1 cellular context compared by ENCODE assay signal in the genomic region with DNA sequence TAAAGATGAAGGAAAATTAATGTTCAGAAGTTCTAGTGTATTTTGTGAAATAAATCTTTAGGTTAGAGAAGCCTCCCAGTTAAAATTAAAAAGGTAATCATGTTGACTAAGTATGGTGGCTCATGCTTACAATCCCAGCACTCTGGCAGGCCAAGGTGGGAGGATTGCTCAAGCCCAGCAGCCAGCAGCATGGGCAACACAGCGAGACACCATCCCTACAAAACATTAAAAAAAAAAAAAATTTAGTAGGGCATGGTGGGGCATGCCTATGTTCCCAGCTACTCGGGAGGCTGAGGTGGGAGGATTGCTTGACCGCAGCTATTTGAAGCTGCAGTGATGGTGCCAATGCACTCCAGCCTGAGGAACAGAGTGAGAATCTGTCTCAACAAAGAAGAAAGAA.
TF ChIP-seq lines count a peak whose summit lies in the region.

No MANE protein-coding gene starts in this region.

TF ChIP-seq in WTC11, 78 proteins besides CTCF, POLR2A, EP300 and RAD21 (continued from another document):
- TF ChIP-seq, protein P1, sequence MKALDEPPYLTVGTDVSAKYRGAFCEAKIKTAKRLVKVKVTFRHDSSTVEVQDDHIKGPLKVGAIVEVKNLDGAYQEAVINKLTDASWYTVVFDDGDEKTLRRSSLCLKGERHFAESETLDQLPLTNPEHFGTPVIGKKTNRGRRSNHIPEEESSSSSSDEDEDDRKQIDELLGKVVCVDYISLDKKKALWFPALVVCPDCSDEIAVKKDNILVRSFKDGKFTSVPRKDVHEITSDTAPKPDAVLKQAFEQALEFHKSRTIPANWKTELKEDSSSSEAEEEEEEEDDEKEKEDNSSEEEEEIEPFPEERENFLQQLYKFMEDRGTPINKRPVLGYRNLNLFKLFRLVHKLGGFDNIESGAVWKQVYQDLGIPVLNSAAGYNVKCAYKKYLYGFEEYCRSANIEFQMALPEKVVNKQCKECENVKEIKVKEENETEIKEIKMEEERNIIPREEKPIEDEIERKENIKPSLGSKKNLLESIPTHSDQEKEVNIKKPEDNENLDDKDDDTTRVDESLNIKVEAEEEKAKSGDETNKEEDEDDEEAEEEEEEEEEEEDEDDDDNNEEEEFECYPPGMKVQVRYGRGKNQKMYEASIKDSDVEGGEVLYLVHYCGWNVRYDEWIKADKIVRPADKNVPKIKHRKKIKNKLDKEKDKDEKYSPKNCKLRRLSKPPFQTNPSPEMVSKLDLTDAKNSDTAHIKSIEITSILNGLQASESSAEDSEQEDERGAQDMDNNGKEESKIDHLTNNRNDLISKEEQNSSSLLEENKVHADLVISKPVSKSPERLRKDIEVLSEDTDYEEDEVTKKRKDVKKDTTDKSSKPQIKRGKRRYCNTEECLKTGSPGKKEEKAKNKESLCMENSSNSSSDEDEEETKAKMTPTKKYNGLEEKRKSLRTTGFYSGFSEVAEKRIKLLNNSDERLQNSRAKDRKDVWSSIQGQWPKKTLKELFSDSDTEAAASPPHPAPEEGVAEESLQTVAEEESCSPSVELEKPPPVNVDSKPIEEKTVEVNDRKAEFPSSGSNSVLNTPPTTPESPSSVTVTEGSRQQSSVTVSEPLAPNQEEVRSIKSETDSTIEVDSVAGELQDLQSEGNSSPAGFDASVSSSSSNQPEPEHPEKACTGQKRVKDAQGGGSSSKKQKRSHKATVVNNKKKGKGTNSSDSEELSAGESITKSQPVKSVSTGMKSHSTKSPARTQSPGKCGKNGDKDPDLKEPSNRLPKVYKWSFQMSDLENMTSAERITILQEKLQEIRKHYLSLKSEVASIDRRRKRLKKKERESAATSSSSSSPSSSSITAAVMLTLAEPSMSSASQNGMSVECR (CRISPR knock-in tag; IDR thresholded peaks at IDR 0.05; ENCODE audit: borderline replicate concordance) = no peak
- TF ChIP-seq SMAD3 (CRISPR knock-in tag; IDR thresholded peaks at IDR 0.05; ENCODE audit: borderline replicate concordance) (no peak), TCF7 (CRISPR knock-in tag; IDR thresholded peaks at IDR 0.05; ENCODE audit: low read depth) (no peak), ZNF263 (CRISPR knock-in tag; IDR thresholded peaks at IDR 0.05; ENCODE audit: low read depth) (no peak), FOXJ3 (CRISPR knock-in tag; IDR thresholded peaks at IDR 0.05; ENCODE audit: borderline replicate concordance) (no peak)
- TF ChIP-seq, protein P2, sequence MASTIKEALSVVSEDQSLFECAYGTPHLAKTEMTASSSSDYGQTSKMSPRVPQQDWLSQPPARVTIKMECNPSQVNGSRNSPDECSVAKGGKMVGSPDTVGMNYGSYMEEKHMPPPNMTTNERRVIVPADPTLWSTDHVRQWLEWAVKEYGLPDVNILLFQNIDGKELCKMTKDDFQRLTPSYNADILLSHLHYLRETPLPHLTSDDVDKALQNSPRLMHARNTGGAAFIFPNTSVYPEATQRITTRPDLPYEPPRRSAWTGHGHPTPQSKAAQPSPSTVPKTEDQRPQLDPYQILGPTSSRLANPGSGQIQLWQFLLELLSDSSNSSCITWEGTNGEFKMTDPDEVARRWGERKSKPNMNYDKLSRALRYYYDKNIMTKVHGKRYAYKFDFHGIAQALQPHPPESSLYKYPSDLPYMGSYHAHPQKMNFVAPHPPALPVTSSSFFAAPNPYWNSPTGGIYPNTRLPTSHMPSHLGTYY (CRISPR knock-in tag; IDR thresholded peaks at IDR 0.05) = no peak
- TF ChIP-seq, protein P3, sequence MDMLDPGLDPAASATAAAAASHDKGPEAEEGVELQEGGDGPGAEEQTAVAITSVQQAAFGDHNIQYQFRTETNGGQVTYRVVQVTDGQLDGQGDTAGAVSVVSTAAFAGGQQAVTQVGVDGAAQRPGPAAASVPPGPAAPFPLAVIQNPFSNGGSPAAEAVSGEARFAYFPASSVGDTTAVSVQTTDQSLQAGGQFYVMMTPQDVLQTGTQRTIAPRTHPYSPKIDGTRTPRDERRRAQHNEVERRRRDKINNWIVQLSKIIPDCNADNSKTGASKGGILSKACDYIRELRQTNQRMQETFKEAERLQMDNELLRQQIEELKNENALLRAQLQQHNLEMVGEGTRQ (CRISPR knock-in tag; IDR thresholded peaks at IDR 0.05) = no peak
